ENCODE assay signal across 17 cellular contexts in the genomic region with DNA sequence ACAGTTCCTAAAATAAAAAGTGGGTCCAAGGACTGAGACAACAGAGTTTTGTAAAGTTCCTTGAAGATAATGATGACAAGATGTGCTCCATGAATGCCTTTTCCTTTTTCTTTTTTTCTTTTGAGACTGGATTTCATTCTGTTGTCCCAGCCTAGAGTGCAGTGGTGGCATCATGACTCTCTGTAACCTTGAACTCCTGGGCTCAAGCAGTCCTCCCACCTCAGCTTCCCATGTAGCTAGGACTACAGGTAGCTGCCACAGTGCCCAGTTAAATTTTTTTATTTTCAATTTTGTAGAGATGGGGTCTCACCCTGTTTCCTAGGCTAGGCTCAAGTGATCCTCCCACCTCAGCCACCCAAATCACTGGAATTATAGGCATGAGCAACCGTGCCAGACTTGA. TPM values are rescaled to one million over a fixed set of nuclear protein-coding genes. Genes with fewer than 3 reads are reported as not detected.
DNase-seq lines count a peak whose midpoint lies in the region; ATAC-seq, FAIRE-seq and TF ChIP-seq lines count a peak whose summit lies in the region.
"Had no signal": no experiment of that assay in that cellular context is flagged by ENCODE, and none has a peak within 500 bp of the region (broad histone marks: within the 10 kb centered on the region; RNA-seq: fewer than 3 reads in every experiment).

No MANE protein-coding gene starts in this region.

- H3K4me1 ChIP-seq in K562 (replicated peaks in 1 of 2; ENCODE audit: control insufficient read depth in 2 of 2, insufficient read depth in 2 of 2, low read length in 2 of 2) = peaks cover 0 to 3% of the 10 kb centered on the region in 2 experiments; a peak in 1 of 5 replicates
- H3K4me1 ChIP-seq in stomach = peaks cover 0 to 12% (median 9%) of the 10 kb centered on the region in 4 donors
- H3K4me1 ChIP-seq in uterus = no peaks in the 10 kb centered on the region
- H3K4me1 ChIP-seq: BLaER1, HAP-1 had no signal

- TF ChIP-seq POLR2A in K562 (conservative IDR thresholded peaks at IDR 0.05) = no peak
- TF ChIP-seq POLR2A in stomach (IDR thresholded peaks at IDR 0.05) = no peak
- TF ChIP-seq POLR2A in uterus (IDR thresholded peaks at IDR 0.05) = no peak

- no peak for ATAC-seq in activated T-cell treated with anti-CD3 and anti-CD28 coated beads, Interleukin-2, amount 50 U/mL, for 72 hours (replicated peaks in 1 of 2)
- ATAC-seq in CD4-positive, alpha-beta T cell (ENCODE audit: poor library complexity) = no peak
- ATAC-seq in K562 = no peak; the same call in 1 of the 3 replicates

- POLR2A ChIA-PET in CD4-positive, alpha-beta T cell (lab: Charles Lee) = no interaction called here
- POLR2A ChIA-PET in K562 (lab: Yijun Ruan, JAX) = interaction anchor here (1.7 kb wide), 2 partner anchors 10 to 16 kb away, joined by 3 to 5 read pairs; partner anchors contain the start of gene TTC27

- H3K27me3 Mint-ChIP-seq in activated T-cell treated with anti-CD3 and anti-CD28 coated beads, Interleukin-2, amount 50 U/mL, for 72 hours (ENCODE audit: low read depth) = no peaks in the 10 kb centered on the region
- no peaks in the 10 kb centered on the region for H3K27me3 Mint-ChIP-seq in CD4-positive, alpha-beta T cell
- H3K27me3 Mint-ChIP-seq: CD8-positive, alpha-beta memory T cell had no signal

- peaks cover 4 to 27% of the 10 kb centered on the region in 2 donors for H3K36me3 Mint-ChIP-seq in activated T-cell treated with anti-CD3 and anti-CD28 coated beads, Interleukin-2, amount 50 U/mL, for 72 hours (ENCODE audit: insufficient read depth in 2 of 2)
- peaks cover 89% of the 10 kb centered on the region for H3K36me3 Mint-ChIP-seq in CD4-positive, alpha-beta T cell (ENCODE audit: low read depth)

- no peaks in the 10 kb centered on the region for H3K4me1 Mint-ChIP-seq in activated T-cell treated with anti-CD3 and anti-CD28 coated beads, Interleukin-2, amount 50 U/mL, for 72 hours (ENCODE audit: low read depth)
- H3K4me1 Mint-ChIP-seq in CD4-positive, alpha-beta T cell (ENCODE audit: low read depth) = no peaks in the 10 kb centered on the region
- H3K4me1 Mint-ChIP-seq: CD8-positive, alpha-beta memory T cell had no signal

- H3K4me3 ChIP-seq in K562 (no peak overlapping the region), stomach (no peak overlapping the region), uterus (no peak overlapping the region)
- H3K4me3 ChIP-seq: BLaER1, HAP-1 had no signal

- intact Hi-C loops in CD4-positive, alpha-beta T cell (cut with DNase I, micrococcal nuclease) = no loop called here
- intact Hi-C loops in K562 (cut with micrococcal nuclease) = no loop called here
- intact Hi-C loops in stomach (cut with DNase I; ENCODE audit: low total_unique reads) = no loop called here
- intact Hi-C loops in uterus (cut with DNase I; ENCODE audit: low total_unique reads) = no loop called here

- H3K9ac ChIP-seq in K562 (ENCODE audit: insufficient read depth in 1 of 2, low read depth in 2 of 2, low read length in 2 of 2) = no peak overlapping the region
- H3K9ac ChIP-seq: BLaER1 had no signal

- 100% methylated on average over 1 of the region's 1 CpG for WGBS in K562 (ENCODE audit: insufficient coverage, low coverage, missing lambda C conversion rate)
- WGBS in stomach, 5 donors = 39 to 71% (median 68%) methylated on average over 1 of the region's 1 CpG

- no peak overlapping the region for H3K4me3 Mint-ChIP-seq in activated T-cell treated with anti-CD3 and anti-CD28 coated beads, Interleukin-2, amount 50 U/mL, for 72 hours
- H3K4me3 Mint-ChIP-seq in CD4-positive, alpha-beta T cell = no peak overlapping the region
- H3K4me3 Mint-ChIP-seq: CD14-positive monocyte; CD8-positive, alpha-beta memory T cell had no signal

- in situ Hi-C loops in K562 (cut with MboI) = no loop called here

- no peak for TF ChIP-seq CTCF in CD4-positive, alpha-beta T cell (IDR thresholded peaks at IDR 0.05)
- TF ChIP-seq CTCF in K562 (IDR thresholded peaks at IDR 0.05 in 2 of 3, conservative IDR thresholded peaks at IDR 0.05 in 1 of 3; ENCODE audit: insufficient read depth in 2 of 3, low read depth in 1 of 3, low read length in 3 of 3) = no peak
- no peak for TF ChIP-seq CTCF in stomach (IDR thresholded peaks at IDR 0.05)
- TF ChIP-seq CTCF in uterus (IDR thresholded peaks at IDR 0.05) = no peak

- no peaks in the 10 kb centered on the region; the same call in 1 of the 2 replicates for H4K20me1 ChIP-seq in K562 (replicated peaks; ENCODE audit: control insufficient read depth, insufficient read depth, low read length)

- no peak for DNase-seq in activated T-cell treated with anti-CD3 and anti-CD28 coated beads, Interleukin-2, amount 50 U/mL, for 72 hours
- DNase-seq in activated T-cell treated with anti-CD3 and anti-CD28 coated beads for 4 hours (no peak), K562 (ENCODE audit: extremely low read depth in 1 of 4, low spot score in 3 of 4) (no peak), stomach (no peak), uterus (no peak), RKO (ENCODE audit: low spot score) (no peak)
- DNase-seq in CD4-positive, alpha-beta T cell = no peak
- DNase-seq: 8988T; CD8-positive, alpha-beta memory T cell; COR-L47 had no signal

- H3K27ac ChIP-seq in CD4-positive, alpha-beta T cell (ENCODE audit: low read depth, low read length) = no peak overlapping the region
- 0 out of 3 replicates have a peak overlapping the region, but pooled peaks have one; percentile 10 for H3K27ac ChIP-seq in K562 (ENCODE audit: extremely low read depth, low read depth, low read length)
- H3K27ac ChIP-seq in stomach = peak overlapping the region in 4 of 5 donors; percentile 16 to 64 (median 54)
- no peak overlapping the region for H3K27ac ChIP-seq in uterus
- H3K27ac ChIP-seq: BLaER1 had no signal

- no TSS peak for BruUV-seq in K562 (replicated peaks; lab: Mats Ljungman, UMichigan)

- TF ChIP-seq RAD21 in K562 (CRISPR knock-in tag; conservative IDR thresholded peaks at IDR 0.05 in 1 of 2, IDR thresholded peaks at IDR 0.05 in 1 of 2) = no peak

- no peak overlapping the region for H2AFZ ChIP-seq in K562 (ENCODE audit: low read depth, low read length)

- CTCF ChIA-PET in CD4-positive, alpha-beta T cell (lab: Charles Lee) = no interaction called here
- CTCF ChIA-PET in K562 (lab: Yijun Ruan, JAX; ENCODE audit: low intra/inter-chr PET ratio) = no interaction called here

- peak overlapping the region; percentile 60 for H3K27ac Mint-ChIP-seq in activated T-cell treated with anti-CD3 and anti-CD28 coated beads, Interleukin-2, amount 50 U/mL, for 72 hours
- H3K27ac Mint-ChIP-seq in CD4-positive, alpha-beta T cell = peak overlapping the region; percentile 10

- no peaks in the 10 kb centered on the region for H3K79me2 ChIP-seq in K562 (ENCODE audit: control insufficient read depth, insufficient read depth, low read length)

- no peak overlapping the region for H3K4me2 ChIP-seq in K562 (ENCODE audit: insufficient read depth, low read length)
- H3K4me2 ChIP-seq: BLaER1 had no signal

- no peaks in the 10 kb centered on the region for H3K9me1 ChIP-seq in K562 (ENCODE audit: control insufficient read depth, insufficient read depth, low read length)

- no peak for FAIRE-seq in K562 (lab: Jason Lieb, UNC)
- FAIRE-seq: D721Med, G401.6, GM12891, GM19239 had no signal

- TF ChIP-seq EP300 in K562 (IDR thresholded peaks at IDR 0.05; ENCODE audit: low read length) (no peak), stomach (IDR thresholded peaks at IDR 0.05) (no peak)

- H3K9me3 Mint-ChIP-seq in activated T-cell treated with anti-CD3 and anti-CD28 coated beads, Interleukin-2, amount 50 U/mL, for 72 hours = no peaks in the 10 kb centered on the region
- no peaks in the 10 kb centered on the region for H3K9me3 Mint-ChIP-seq in CD4-positive, alpha-beta T cell
- H3K9me3 Mint-ChIP-seq: CD8-positive, alpha-beta memory T cell had no signal

- H3K27me3 ChIP-seq in CD4-positive, alpha-beta T cell (ENCODE audit: control insufficient read depth, insufficient read depth, low read length) = no peaks in the 10 kb centered on the region
- H3K27me3 ChIP-seq in K562 (ENCODE audit: control insufficient read depth in 2 of 2, insufficient read depth in 2 of 2, low read length in 2 of 2) = no peaks in the 10 kb centered on the region
- H3K27me3 ChIP-seq in stomach = no peaks in the 10 kb centered on the region
- H3K27me3 ChIP-seq in uterus = no peaks in the 10 kb centered on the region
- H3K27me3 ChIP-seq: BLaER1 had no signal

- H3K36me3 ChIP-seq in K562 (ENCODE audit: control insufficient read depth, insufficient read depth, low read length) (peaks cover 77% of the 10 kb centered on the region), stomach (peaks cover 10 to 93% (median 88%) of the 10 kb centered on the region in 4 donors), uterus (no peaks in the 10 kb centered on the region)

- no peaks in the 10 kb centered on the region for H3K9me3 ChIP-seq in CD4-positive, alpha-beta T cell (ENCODE audit: control insufficient read depth, low read length)
- H3K9me3 ChIP-seq in K562 (replicated peaks; ENCODE audit: control insufficient read depth, insufficient read depth, low read depth, low read length) (no peaks in the 10 kb centered on the region), stomach (no peaks in the 10 kb centered on the region), uterus (no peaks in the 10 kb centered on the region)
- H3K9me3 ChIP-seq: BLaER1, HAP-1 had no signal

RNA-seq across cellular contexts. Expression of gene TTC27, which starts 16.1 kb away (rescaled TPM):
- total RNA-seq in activated T-cell treated with anti-CD3 and anti-CD28 coated beads, Interleukin-2, amount 50 U/mL, for 72 hours = 10 to 100 TPM; 24.2 to 27.8 TPM
- total RNA-seq in CD4-positive, alpha-beta T cell = 10 to 100 TPM; 11.6 to 17.6 TPM
- 53.1 and 95.8 TPM in 2 replicates for total RNA-seq in K562 (2011; cell fraction: chromatin; rRNA removed; ENCODE audit: low replicate concordance)
- 29.2 and 30.4 TPM in 2 replicates for total RNA-seq in K562 (2011; cell fraction: nucleolus; rRNA removed)
- 34.4 and 38.4 TPM in 2 replicates for total RNA-seq in K562 (2011; cell fraction: nucleoplasm; rRNA removed)
- total RNA-seq in K562 (2014; rRNA removed) (46.0 and 48.8 TPM in 2 replicates), K562 (2014; rRNA removed; fragmentation: Illumina TruSeq; extraction: Trizol) (67.9 and 69.2 TPM in 2 replicates), K562 (2015; rRNA removed; fragmentation: Illumina TruSeq; extraction: Trizol) (48.7 and 57.0 TPM in 2 replicates), K562 (2021) (57.3 and 60.0 TPM in 2 replicates), stomach (10 to 100 TPM in 1 of 5 donors, 1 to 10 TPM in 4; 3.8 to 22.2 (median 5.8) TPM), uterus (10 to 100 TPM; 10.5 to 46.2 (median 17.9) TPM)
- polyA plus RNA-seq in K562 (2011; rRNA removed) (48.3 and 69.3 TPM in 2 replicates), K562 (2014; fragmentation: Illumina TruSeq; extraction: Trizol) (64.0 and 80.0 TPM in 2 replicates), K562 (2014; fragmentation: Nextera tagmentation; extraction: Ambion mirVana) (10 to 100 TPM; 55.0 to 93.4 TPM), K562 (2014; rRNA removed) (43.5 and 44.3 TPM in 2 replicates), stomach (1 to 10 TPM; 5.8 to 7.9 (median 6.7) TPM)
- polyA plus RNA-seq in K562 (2011; cell fraction: cytosol; rRNA removed) = 31.4 and 47.0 TPM in 2 replicates
- 21.1 and 26.0 TPM in 2 replicates for polyA plus RNA-seq in K562 (2011; cell fraction: nucleus; rRNA removed)
- polyA plus RNA-seq in K562 (2012) = 27.3 and 51.3 TPM in 2 replicates
- 82.7 and 91.2 TPM in 2 replicates for polyA minus RNA-seq in K562 (2011; rRNA and poly(A)+ RNA removed)
- polyA minus RNA-seq in K562 (2011; cell fraction: cytosol; rRNA and poly(A)+ RNA removed) = 19.0 and 44.9 TPM in 2 replicates
- polyA minus RNA-seq in K562 (2011; cell fraction: nucleus; rRNA and poly(A)+ RNA removed) = 32.0 and 54.8 TPM in 2 replicates

Comparison
In these comparisons a context has a peak if more than half of its experiments do, and no peak if none do; other contexts are left out.
1. H3K27ac ChIP-seq: peak in K562 (single experiment) and stomach (4 of 5); none in CD4-positive, alpha-beta T cell (single experiment) and uterus (0 of 2).